Comparison of ENCODE assay signal across 1 cellular context in genomic region chr3:31755911-31756658, GRCh38.
TF ChIP-seq lines count a peak whose summit lies in the region.

No MANE protein-coding gene starts in this region.

TF ChIP-seq in GM23338, 12 proteins besides CTCF, POLR2A, EP300 and RAD21 (continued from another document):
- no peak for TF ChIP-seq ZNF462 (CRISPR knock-in tag; IDR thresholded peaks at IDR 0.05)
